Comparison of ENCODE assay signal across 23 cellular contexts in genomic region chr3:37506968-37507535, GRCh38. TPM values are rescaled to one million over a fixed set of nuclear protein-coding genes. Genes with fewer than 3 reads are reported as not detected.
"Had no signal": no experiment of that assay in that cellular context is flagged by ENCODE, and none has a peak within 500 bp of the region (broad histone marks: within the 10 kb centered on the region; RNA-seq: fewer than 3 reads in every experiment).

No MANE protein-coding gene starts in this region.

- H3K4me1 ChIP-seq: SJCRH30 had no signal

- H3K4me3 Mint-ChIP-seq: IgD-negative memory B cell had no signal

- H3K4me1 Mint-ChIP-seq: IgD-negative memory B cell had no signal

- H3K27ac Mint-ChIP-seq: IgD-negative memory B cell had no signal

- H3K4me3 ChIP-seq: K562, SJCRH30 had no signal

- H3K4me2 ChIP-seq: KMS-11 had no signal

- H3K36me3 ChIP-seq: SJCRH30 had no signal

- H3K27ac ChIP-seq: HL-60, KMS-11, RWPE1, SJCRH30 had no signal

- H3K27me3 ChIP-seq: SJCRH30 had no signal

- H3K9ac ChIP-seq: KMS-11 had no signal

- DNase-seq: Kasumi-1; MM.1S; NCI-H1092 treated with DMSO at 0.1 percent for 48 hours; NCI-H1436; NCI-H187; NCI-H2029 treated with DMSO at 0.1 percent for 48 hours; NCI-H226; NCI-H446; NCI-H510A; NCI-H524 treated with DMSO at 0.1 percent for 48 hours; NCI-H69; NCI-H774; NK-92 treated with Interleukin-12 subunit alpha and Interleukin-12 subunit beta, amount 100 ng/mL, for 24 hours; PC-3; SHP77 treated with DMSO at 0.1 percent for 48 hours; SJCRH30 had no signal

- H3K9me3 ChIP-seq: SJCRH30 had no signal

- ATAC-seq: K562, Panc1, PC-3, SK-N-SH treated with all-trans-retinoic acid at 6 μM for 48 hours had no signal

RNA-seq across cellular contexts. Expression of gene ITGA9, which starts 55.1 kb away (rescaled TPM):
- polyA plus RNA-seq: IgD-negative memory B cell had no signal
